9 cellular contexts compared by ENCODE assay signal in the genomic region with DNA sequence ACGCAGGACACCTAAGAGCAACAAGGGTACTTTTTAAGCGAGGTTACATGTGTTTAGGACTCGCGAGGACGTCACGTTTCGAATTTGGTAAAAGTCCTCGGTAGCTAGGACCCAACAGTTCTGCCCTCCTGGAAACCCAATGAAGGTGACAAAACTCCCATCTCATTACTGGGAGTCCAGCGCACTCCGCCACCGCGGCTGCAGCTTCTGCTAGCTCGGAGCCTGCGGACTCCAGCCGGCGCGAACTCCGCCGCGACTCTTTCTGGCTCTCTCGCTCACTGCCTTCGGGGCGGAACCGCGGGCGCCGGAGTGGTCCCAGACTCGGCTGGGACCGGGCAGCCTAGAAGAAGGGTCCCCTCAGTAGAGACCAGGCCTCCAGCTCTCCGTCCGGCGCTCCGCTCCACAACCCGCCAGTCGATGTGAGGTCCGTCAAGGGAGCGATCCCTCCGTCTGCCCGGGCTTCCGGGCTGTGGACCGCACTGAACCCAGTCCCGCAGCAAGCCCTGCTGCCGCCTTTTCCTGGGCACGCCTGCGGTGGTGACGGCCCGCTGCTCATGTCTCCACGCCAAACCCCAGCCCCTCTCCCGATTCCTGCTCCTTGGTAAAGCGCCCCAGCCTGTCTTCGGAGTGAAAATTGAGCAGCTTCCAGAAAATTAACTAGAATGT. TPM values are rescaled to one million over a fixed set of nuclear protein-coding genes. Genes with fewer than 3 reads are reported as not detected.
DNase-seq lines count a peak whose midpoint lies in the region; ATAC-seq and TF ChIP-seq lines count a peak whose summit lies in the region.
"Had no signal": no experiment of that assay in that cellular context is flagged by ENCODE, and none has a peak within 500 bp of the region (broad histone marks: within the 10 kb centered on the region; RNA-seq: fewer than 3 reads in every experiment).

No MANE protein-coding gene starts in this region.

- H3K18ac ChIP-seq in trophoblast cell (ENCODE audit: low read length), result no peak overlapping the region

- no peak overlapping the region for H3K23ac ChIP-seq in trophoblast cell (ENCODE audit: low read length)

- H3K9me3 Mint-ChIP-seq in activated CD4-positive, alpha-beta memory T cell treated with anti-CD3 and anti-CD28 coated beads for 36 hours, result no peaks in the 10 kb centered on the region

- H3K14ac ChIP-seq in trophoblast cell (ENCODE audit: low read length), result no peak overlapping the region

- no peaks in the 10 kb centered on the region for H3K9me2 ChIP-seq in DOHH2 (replicated peaks; ENCODE audit: control insufficient read depth, low read length)

- no peak overlapping the region for H3K27ac Mint-ChIP-seq in activated CD4-positive, alpha-beta memory T cell treated with anti-CD3 and anti-CD28 coated beads for 36 hours

- TF ChIP-seq CTCF in DOHH2 (IDR thresholded peaks at IDR 0.05; ENCODE audit: low read depth, low read length, poor library complexity, severe bottlenecking), result no peak

- H3K36me3 ChIP-seq in DOHH2 (ENCODE audit: control insufficient read depth, low read length), result no peaks in the 10 kb centered on the region
- H3K36me3 ChIP-seq in trophoblast cell (ENCODE audit: control insufficient read depth in 1 of 2, insufficient read depth in 2 of 2, low read length in 2 of 2), result no peaks in the 10 kb centered on the region

- no peak overlapping the region for H4K12ac ChIP-seq in trophoblast cell (ENCODE audit: low read depth, low read length)

- H2AFZ ChIP-seq in trophoblast cell (ENCODE audit: insufficient read depth, low read length, poor library complexity), result peak overlapping the region; percentile 20

- peaks cover 13% of the 10 kb centered on the region for H3K4me1 ChIP-seq in DOHH2 (ENCODE audit: control insufficient read depth, low read length)
- peaks cover 23 to 24% of the 10 kb centered on the region in 2 experiments for H3K4me1 ChIP-seq in trophoblast cell (ENCODE audit: control insufficient read depth in 1 of 2, insufficient read depth in 2 of 2, low read length in 2 of 2)

- H3K27me3 ChIP-seq in DOHH2 (ENCODE audit: control insufficient read depth, low read length) (peaks cover 69% of the 10 kb centered on the region), trophoblast cell (ENCODE audit: insufficient read depth, low read length) (peaks cover 67% of the 10 kb centered on the region)

- H3K27ac ChIP-seq in DOHH2 (ENCODE audit: low read depth, low read length) (no peak overlapping the region), trophoblast cell (ENCODE audit: low read depth, low read length) (no peak overlapping the region)

- H3K4me3 Mint-ChIP-seq in activated CD4-positive, alpha-beta memory T cell treated with anti-CD3 and anti-CD28 coated beads for 36 hours, result peak overlapping the region; percentile 83

- no peak overlapping the region for H2BK5ac ChIP-seq in trophoblast cell (ENCODE audit: low read depth, low read length, poor library complexity)

- H3K79me1 ChIP-seq in trophoblast cell (ENCODE audit: low read length), result peaks cover 3% of the 10 kb centered on the region

- H2BK120ac ChIP-seq in trophoblast cell (ENCODE audit: insufficient read depth, low read length, poor library complexity), result no peak overlapping the region

- POLR2A ChIA-PET in activated CD4-positive, alpha-beta memory T cell treated with anti-CD3 and anti-CD28 coated beads for 36 hours (lab: Charles Lee), result interaction anchor here (1.4 kb wide), 1 partner anchor 14 kb away, joined by 5 read pairs; no protein-coding TSS in a partner anchor

- H4K8ac ChIP-seq in trophoblast cell (ENCODE audit: low read depth, low read length), result no peak overlapping the region

- H3K4me2 ChIP-seq in DOHH2 (ENCODE audit: low read length), result peak overlapping the region; percentile 72; the same call in 1 of the 2 replicates
- H3K4me2 ChIP-seq in trophoblast cell (ENCODE audit: low read length), result peak overlapping the region; percentile 85

- CTCF ChIA-PET in activated CD4-positive, alpha-beta memory T cell treated with anti-CD3 and anti-CD28 coated beads for 36 hours (lab: Charles Lee), result interaction anchor here (0.6 to 4.9 kb wide), 3 partner anchors 12 to 587 kb away, joined by 3 to 43 read pairs (median 4); no protein-coding TSS in a partner anchor

- H3K79me2 ChIP-seq in DOHH2 (ENCODE audit: control insufficient read depth, low read length), result no peaks in the 10 kb centered on the region
- H3K79me2 ChIP-seq in trophoblast cell (ENCODE audit: control insufficient read depth, insufficient read depth, low read length, poor library complexity), result no peaks in the 10 kb centered on the region

- peaks cover 65% of the 10 kb centered on the region for H3K27me3 Mint-ChIP-seq in activated CD4-positive, alpha-beta memory T cell treated with anti-CD3 and anti-CD28 coated beads for 36 hours

- no CpG with 5 or more reads among the region's 51 CpGs for WGBS in trophoblast cell (ENCODE audit: extremely low coverage, insufficient coverage, insufficient read length)

- H3F3A ChIP-seq in DOHH2 (ENCODE audit: control insufficient read depth, insufficient read depth), result no peaks in the 10 kb centered on the region

- peak; percentile 45 for DNase-seq in activated CD4-positive, alpha-beta memory T cell treated with anti-CD3 and anti-CD28 coated beads for 36 hours
- DNase-seq in Right ventricle myocardium superior (no peak), trophoblast cell (peak in 1 of 2 donors; percentile 40)
- DNase-seq in central memory CD4-positive, alpha-beta T cell, result no peak

- H2BK12ac ChIP-seq in trophoblast cell (ENCODE audit: low read length), result no peak overlapping the region

- no peak overlapping the region for H2AK5ac ChIP-seq in trophoblast cell (ENCODE audit: low read length)

- H3K4me3 ChIP-seq in DOHH2 (ENCODE audit: low read length) (no peak overlapping the region), trophoblast cell (ENCODE audit: low read depth, low read length) (peak overlapping the region; percentile 51)

- H3K4ac ChIP-seq in trophoblast cell (ENCODE audit: low read depth, low read length), result no peak overlapping the region

- H3K4me1 Mint-ChIP-seq in activated CD4-positive, alpha-beta memory T cell treated with anti-CD3 and anti-CD28 coated beads for 36 hours (ENCODE audit: low read depth), result peaks cover 37% of the 10 kb centered on the region

- no peaks in the 10 kb centered on the region for H4K20me1 ChIP-seq in DOHH2 (ENCODE audit: control insufficient read depth, insufficient read depth, low read depth, low read length)

- peak overlapping the region; percentile 15 for H3K9ac ChIP-seq in trophoblast cell (ENCODE audit: low read length)

- no peaks in the 10 kb centered on the region for H3K9me3 ChIP-seq in DOHH2 (ENCODE audit: control insufficient read depth, insufficient read depth, low read length)
- peaks cover 2% of the 10 kb centered on the region for H3K9me3 ChIP-seq in trophoblast cell (ENCODE audit: insufficient read depth, low read depth, low read length)

- intact Hi-C loops in activated CD4-positive, alpha-beta memory T cell treated with anti-CD3 and anti-CD28 coated beads for 36 hours (cut with micrococcal nuclease), result loop anchor here (5.0 kb wide), 2 partner anchors 799 to 924 kb away; a partner anchor contains a TSS
- intact Hi-C loops in Right ventricle myocardium superior (cut with DNase I), result loop anchor here (10.0 kb wide), 2 partner anchors 367 to 927 kb away; no protein-coding TSS in a partner anchor

- no peak overlapping the region for H4K91ac ChIP-seq in trophoblast cell (ENCODE audit: low read depth, low read length)

- no peaks in the 10 kb centered on the region for H3K36me3 Mint-ChIP-seq in activated CD4-positive, alpha-beta memory T cell treated with anti-CD3 and anti-CD28 coated beads for 36 hours

- ATAC-seq in Right ventricle myocardium superior (ENCODE audit: poor library complexity) (peak; percentile 34), HG03139 (IDR thresholded peaks at IDR 0.05; ENCODE audit: unreplicated experiment) (no peak), GM18519 (IDR thresholded peaks at IDR 0.05; ENCODE audit: low FRiP score, unreplicated experiment) (no peak), GM19395 (IDR thresholded peaks at IDR 0.05; ENCODE audit: unreplicated experiment) (no peak)

RNA-seq across cellular contexts. Expression of a gene that starts 3.0 kb away (rescaled TPM):
- not detected for total RNA-seq in activated CD4-positive, alpha-beta memory T cell treated with anti-CD3 and anti-CD28 coated beads for 36 hours
- total RNA-seq in Right ventricle myocardium superior, result 5.4 TPM
- 0.93 and 1.1 TPM in 2 replicates for polyA plus RNA-seq in trophoblast cell (2013)
- total RNA-seq: T-helper 1 cell treated with Interleukin-12 subunit alpha and Interleukin-12 subunit beta and Interleukin-4 antibody, amounts not matched to agents 30 ng/mL and 1 ng/mL, for 36 hours had no signal
